In the genomic region with DNA sequence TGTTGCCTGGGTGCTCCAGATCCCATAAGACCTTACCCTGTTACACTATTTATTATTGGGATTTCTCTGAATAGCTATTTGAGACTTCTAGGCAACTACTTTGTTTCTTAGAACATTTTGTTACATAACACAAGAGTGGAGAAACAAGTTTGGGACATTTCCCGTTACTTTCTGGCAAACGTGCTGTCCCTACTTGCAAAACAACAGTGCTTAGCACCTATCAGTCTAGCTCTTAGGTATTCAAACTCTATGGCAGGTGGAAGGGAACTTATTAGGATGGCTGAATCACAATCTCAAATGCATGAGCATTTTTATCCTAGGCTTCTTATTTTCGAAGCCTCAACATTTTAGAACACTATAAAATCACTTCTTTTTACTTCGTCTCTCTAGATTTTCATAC, we compare ENCODE assay signal across 21 cellular contexts.
"Had no signal": no experiment of that assay in that cellular context is flagged by ENCODE, and none has a peak within 500 bp of the region (broad histone marks: within the 10 kb centered on the region; RNA-seq: fewer than 3 reads in every experiment).

No MANE protein-coding gene starts in this region.

- H3K9me3 ChIP-seq: ovary, right lobe of liver, tibial nerve, vagina had no signal

- H3K27ac ChIP-seq: heart left ventricle, hepatocyte, ovary, right lobe of liver, stomach, vagina had no signal

- H3K4me3 ChIP-seq: heart left ventricle, hepatocyte, ovary, right lobe of liver, smooth muscle cell, stomach, tibial nerve, vagina had no signal

- H3K27me3 ChIP-seq: heart left ventricle, hepatocyte, ovary, right lobe of liver, stomach, tibial nerve, vagina had no signal

- DNase-seq: cerebellar nuclear complex; cortex of kidney; heart left ventricle; kidney; mammary epithelial cell; natural killer cell; occipital lobe; ovary; right lobe of liver; stimulated activated CD4-positive, alpha-beta T cell treated with anti-CD3 and anti-CD28 coated beads, Interleukin-12 subunit alpha, Interleukin-12 subunit beta, amount 100 ng/mL, for 4 hours; stimulated activated CD4-positive, alpha-beta T cell treated with anti-CD3 and anti-CD28 coated beads, Interleukin-1b, Interleukin-23, amount 100 ng/mL, for 48 hours; stimulated activated CD4-positive, alpha-beta T cell treated with anti-CD3 and anti-CD28 coated beads, Interleukin-4, amount 100 ng/mL, for 1 hour; stimulated activated CD8-positive, alpha-beta memory T cell treated with anti-CD3 and anti-CD28 coated beads, Interleukin-4, amount 100 ng/mL, for 48 hours; stimulated activated naive CD4-positive, alpha-beta T cell; stomach had no signal

- H3K4me1 ChIP-seq: heart left ventricle, right lobe of liver, stomach, tibial nerve, vagina had no signal

- ATAC-seq: heart left ventricle, left lobe of liver, natural killer cell, right lobe of liver had no signal

- FAIRE-seq: frontal cortex had no signal

- H3K36me3 ChIP-seq: ovary, right lobe of liver, stomach, vagina had no signal
